ENCODE assay signal across 9 cellular contexts in genomic region chr14:99258341-99258781, GRCh38. TPM values are rescaled to one million over a fixed set of nuclear protein-coding genes. Genes with fewer than 3 reads are reported as not detected.
DNase-seq lines count a peak whose midpoint lies in the region; ATAC-seq and TF ChIP-seq lines count a peak whose summit lies in the region.
"Had no signal": no experiment of that assay in that cellular context is flagged by ENCODE, and none has a peak within 500 bp of the region (broad histone marks: within the 10 kb centered on the region; RNA-seq: fewer than 3 reads in every experiment).

No MANE protein-coding gene starts in this region.

- peaks cover 100% of the 10 kb centered on the region for H3K79me2 ChIP-seq in DND-41 (ENCODE audit: insufficient read depth, low read length)

- H2AFZ ChIP-seq in DND-41 (ENCODE audit: low read depth, low read length), result no peak overlapping the region

- no peak for TF ChIP-seq POLR2A in Peyer's patch (IDR thresholded peaks at IDR 0.05)

- H3K4me1 ChIP-seq in DND-41 (ENCODE audit: insufficient read depth, low read length) (peaks cover 79% of the 10 kb centered on the region), Peyer's patch (no peaks in the 10 kb centered on the region), endodermal cell (ENCODE audit: control insufficient read depth, insufficient read depth, low read length) (peaks cover 24% of the 10 kb centered on the region), colonic mucosa (no peaks in the 10 kb centered on the region)

- no peak for ATAC-seq in DND-41 (ENCODE audit: insufficient read depth, low read depth)
- peak; percentile 30 for ATAC-seq in omental fat pad (ENCODE audit: low FRiP score)
- ATAC-seq in GM19035 (IDR thresholded peaks at IDR 0.05; ENCODE audit: unreplicated experiment), result no peak

- H3K36me3 ChIP-seq in DND-41 (ENCODE audit: insufficient read depth, low read length) (peaks cover 96% of the 10 kb centered on the region), Peyer's patch (peaks cover 0 to 7% (median 0%) of the 10 kb centered on the region in 3 donors), endodermal cell (ENCODE audit: control insufficient read depth, insufficient read depth, low read length) (no peaks in the 10 kb centered on the region), colonic mucosa (no peaks in the 10 kb centered on the region)

- peak overlapping the region; percentile 14; the same call in 1 of the 2 replicates for H3K4me2 ChIP-seq in DND-41 (ENCODE audit: insufficient read depth, low read length)

- no peaks in the 10 kb centered on the region for H3K27me3 ChIP-seq in DND-41 (ENCODE audit: insufficient read depth, low read length, poor library complexity)
- no peaks in the 10 kb centered on the region for H3K27me3 ChIP-seq in Peyer's patch
- H3K27me3 ChIP-seq in endodermal cell (ENCODE audit: control insufficient read depth, insufficient read depth, low read length, poor library complexity, severe bottlenecking), result no peaks in the 10 kb centered on the region
- H3K27me3 ChIP-seq in colonic mucosa, result no peaks in the 10 kb centered on the region

- H3K27ac Mint-ChIP-seq in endodermal cell, result peak overlapping the region; percentile 60

- H3K4me3 Mint-ChIP-seq in endodermal cell, result no peak overlapping the region

- no peaks in the 10 kb centered on the region for H3K9me3 Mint-ChIP-seq in endodermal cell

- H3K4me1 Mint-ChIP-seq in endodermal cell, result peaks cover 56% of the 10 kb centered on the region

- DNase-seq in DND-41, result no peak
- DNase-seq in Peyer's patch, result no peak
- peak; percentile 75 for DNase-seq in endodermal cell
- DNase-seq in omental fat pad (ENCODE audit: low spot score), result no peak
- DNase-seq in hippocampal formation (lab: John Stamatoyannopoulos, UW), result no peak
- no peak for DNase-seq in colonic mucosa
- DNase-seq: activated CD4-positive, alpha-beta T cell treated with anti-CD3 and anti-CD28 coated beads, Interleukin-2, amount 50 U/mL, for 1 hour; NCI-H2081 had no signal

- no peaks in the 10 kb centered on the region for H3K27me3 Mint-ChIP-seq in endodermal cell (ENCODE audit: insufficient read depth)

- H3K4me3 ChIP-seq in DND-41 (ENCODE audit: low read depth in 1 of 2, low read length in 2 of 2) (no peak overlapping the region), Peyer's patch (peak overlapping the region in 2 of 4 donors; percentile 1 to 10), endodermal cell (ENCODE audit: low read length) (no peak overlapping the region), colonic mucosa (no peak overlapping the region)

- H3K27ac ChIP-seq in DND-41 (ENCODE audit: low read length) (no peak overlapping the region), Peyer's patch (peak overlapping the region; percentile 56 to 77 (median 70)), endodermal cell (ENCODE audit: low read depth, low read length) (no peak overlapping the region), colonic mucosa (no peak overlapping the region)

- WGBS in endodermal cell (ENCODE audit: insufficient coverage in 1 of 2, insufficient read length in 1 of 2), 2 experiments, result 37 to 41% methylated on average over 4 to 8 of the region's 8 CpGs

- no peak overlapping the region for H3K9ac ChIP-seq in DND-41 (ENCODE audit: low read depth, low read length)
- no peak overlapping the region for H3K9ac ChIP-seq in endodermal cell (ENCODE audit: extremely low read depth, low read length, poor library complexity, severe bottlenecking)
- H3K9ac ChIP-seq in colonic mucosa (ENCODE audit: low read depth in 2 of 2, low read length in 2 of 2), result no peak overlapping the region

- intact Hi-C loops in colonic mucosa (cut with DNase I), result no loop called here

- no peaks in the 10 kb centered on the region for H3K9me3 ChIP-seq in DND-41 (ENCODE audit: insufficient read depth, low read length, severe bottlenecking)
- no peaks in the 10 kb centered on the region for H3K9me3 ChIP-seq in Peyer's patch
- H3K9me3 ChIP-seq in endodermal cell (ENCODE audit: control insufficient read depth, low read length), result no peaks in the 10 kb centered on the region
- H3K9me3 ChIP-seq in colonic mucosa, result no peaks in the 10 kb centered on the region

- no peak for TF ChIP-seq CTCF in DND-41 (IDR thresholded peaks at IDR 0.05; ENCODE audit: borderline replicate concordance, extremely low read depth, low read length, poor library complexity, severe bottlenecking)
- TF ChIP-seq CTCF in Peyer's patch (IDR thresholded peaks at IDR 0.05), result no peak
- TF ChIP-seq CTCF in endodermal cell (conservative IDR thresholded peaks at IDR 0.05), result no peak
- no peak for TF ChIP-seq CTCF in omental fat pad (IDR thresholded peaks at IDR 0.05)
- no peak for TF ChIP-seq CTCF in colonic mucosa (IDR thresholded peaks at IDR 0.05)

- peaks cover 96% of the 10 kb centered on the region for H4K20me1 ChIP-seq in DND-41 (ENCODE audit: insufficient read depth, low read length)

- H3K36me3 Mint-ChIP-seq in endodermal cell (ENCODE audit: low read depth), result no peaks in the 10 kb centered on the region

RNA-seq across cellular contexts. Expression of gene BCL11B, which starts 13.6 kb away (rescaled TPM):
- total RNA-seq in Peyer's patch (10 to 100 TPM in 2 of 4 donors, 1 to 10 TPM in 2; 7.7 to 10.2 (median 10.0) TPM), endodermal cell (1 to 10 TPM; 5.7 to 6.0 TPM), omental fat pad (1 to 10 TPM in 1 of 4 donors, under 1 TPM in 3; 0.56 to 2.0 (median 0.77) TPM), colonic mucosa (10 to 100 TPM in 1 of 2 donors, 1 to 10 TPM in 1; 5.6 to 10.4 TPM)
- 1.2 TPM for polyA plus RNA-seq in endodermal cell (2013, experiment 1 of 2)
- polyA plus RNA-seq in endodermal cell (2013, experiment 2 of 2), result 1.6 TPM

Comparison
In these comparisons a context has a peak if more than half of its experiments do, and no peak if none do; other contexts are left out.
1. H3K27ac ChIP-seq: peak in Peyer's patch (4 of 4); none in DND-41 (single experiment), endodermal cell (single experiment) and colonic mucosa (single experiment).